ENCODE assay signal across 32 cellular contexts in genomic region chr2:240899468-240899865, GRCh38. TPM values are rescaled to one million over a fixed set of nuclear protein-coding genes. Genes with fewer than 3 reads are reported as not detected.
"Had no signal": no experiment of that assay in that cellular context is flagged by ENCODE, and none has a peak within 500 bp of the region (broad histone marks: within the 10 kb centered on the region; RNA-seq: fewer than 3 reads in every experiment).

No MANE protein-coding gene starts in this region.

- H3K36me3 ChIP-seq: ascending aorta, SJSA1 had no signal

- H3K27me3 ChIP-seq: ascending aorta, body of pancreas, SJSA1 had no signal

- H3K4me3 ChIP-seq: ascending aorta, body of pancreas, SJSA1 had no signal

- ATAC-seq: activated CD8-positive, alpha-beta memory T cell treated with anti-CD3 and anti-CD28 coated beads, Interleukin-2, amount 10 ng/mL, durations not matched to agents 7 days and 5 days; activated CD8-positive, alpha-beta T cell treated with anti-CD3 and anti-CD28 coated beads, Interleukin-2, amount 10 ng/mL, durations not matched to agents 7 days and 5 days; activated naive CD4-positive, alpha-beta T cell treated with anti-CD3 and anti-CD28 coated beads, Interleukin-2, amount 50 U/mL, for 72 hours; activated naive CD8-positive, alpha-beta T cell treated with anti-CD3 and anti-CD28 coated beads, Interleukin-2, amount 50 U/mL, for 24 hours; activated T-cell treated with anti-CD3 and anti-CD28 coated beads, Interleukin-2, amount 50 U/mL, for 4 hours; body of pancreas; Panc1; T-helper 17 cell; WTC11 had no signal

- DNase-seq: activated CD4-positive, alpha-beta T cell treated with anti-CD3 and anti-CD28 coated beads for 48 hours; activated CD4-positive, alpha-beta T cell treated with anti-CD3 and anti-CD28 coated beads, Interleukin-2, amount 50 U/mL, for 4 hours; activated CD4-positive, CD25-positive, alpha-beta regulatory T cell treated with anti-CD3 and anti-CD28 coated beads, Interleukin-2, amount 50 U/mL, for 72 hours; activated CD8-positive, alpha-beta memory T cell treated with anti-CD3 and anti-CD28 coated beads, Interleukin-2, amount 10 ng/mL, durations not matched to agents 7 days and 5 days; activated CD8-positive, alpha-beta T cell treated with anti-CD3 and anti-CD28 coated beads, Interleukin-2, amount 10 ng/mL, durations not matched to agents 7 days and 5 days; activated effector memory CD4-positive, alpha-beta T cell treated with anti-CD3 and anti-CD28 coated beads, Interleukin-2, amount 50 U/mL, for 16 hours; activated naive CD4-positive, alpha-beta T cell treated with Interleukin-2 at 50 U/mL for 16 hours; activated naive CD8-positive, alpha-beta T cell treated with anti-CD3 and anti-CD28 coated beads, Interleukin-2, amount 50 U/mL, for 24 hours; activated T-cell treated with anti-CD3 and anti-CD28 coated beads, Interleukin-2, amount 50 U/mL, for 4 hours; amniotic stem cell; body of pancreas; Kasumi-1; KBM-7; NCI-H1048; NCI-H146; NCI-H1930; NCI-H2171; NCI-H226; NCI-H510A; NCI-H526 treated with DMSO at 0.1 percent for 48 hours; NCI-H82; RPMI8226; SHP77; T-helper 17 cell; T-helper 9 cell had no signal

- H3K4me1 ChIP-seq: ascending aorta had no signal

- H3K9me3 ChIP-seq: ascending aorta, body of pancreas, SJSA1 had no signal

- H3K27ac ChIP-seq: ascending aorta, SJSA1 had no signal

RNA-seq across cellular contexts. Expression of gene MAB21L4, which starts 3.5 kb away (rescaled TPM):
- total RNA-seq: activated CD8-positive, alpha-beta memory T cell treated with anti-CD3 and anti-CD28 coated beads, Interleukin-2, amount 10 ng/mL, durations not matched to agents 7 days and 5 days; activated CD8-positive, alpha-beta T cell treated with anti-CD3 and anti-CD28 coated beads, Interleukin-2, amount 10 ng/mL, durations not matched to agents 7 days and 5 days; activated naive CD4-positive, alpha-beta T cell treated with anti-CD3 and anti-CD28 coated beads, Interleukin-2, amount 50 U/mL, for 72 hours; activated T-cell treated with anti-CD3 and anti-CD28 coated beads, Interleukin-2, amount 50 U/mL, for 4 hours; ascending aorta; OCI-LY7; T-helper 17 cell; WTC11 had no signal

RNA-seq across cellular contexts. Expression of gene CROCC2, which starts 6.7 kb away (rescaled TPM):
- total RNA-seq: activated CD8-positive, alpha-beta memory T cell treated with anti-CD3 and anti-CD28 coated beads, Interleukin-2, amount 10 ng/mL, durations not matched to agents 7 days and 5 days; activated CD8-positive, alpha-beta T cell treated with anti-CD3 and anti-CD28 coated beads, Interleukin-2, amount 10 ng/mL, durations not matched to agents 7 days and 5 days; activated naive CD4-positive, alpha-beta T cell treated with anti-CD3 and anti-CD28 coated beads, Interleukin-2, amount 50 U/mL, for 72 hours; activated T-cell treated with anti-CD3 and anti-CD28 coated beads, Interleukin-2, amount 50 U/mL, for 4 hours; bronchial epithelial cell; OCI-LY7; SJSA1; T-helper 17 cell; WTC11 had no signal

RNA-seq across cellular contexts. Expression of gene AGXT, which starts 30.8 kb away (rescaled TPM):
- total RNA-seq: activated CD8-positive, alpha-beta memory T cell treated with anti-CD3 and anti-CD28 coated beads, Interleukin-2, amount 10 ng/mL, durations not matched to agents 7 days and 5 days; activated CD8-positive, alpha-beta T cell treated with anti-CD3 and anti-CD28 coated beads, Interleukin-2, amount 10 ng/mL, durations not matched to agents 7 days and 5 days; activated naive CD4-positive, alpha-beta T cell treated with anti-CD3 and anti-CD28 coated beads, Interleukin-2, amount 50 U/mL, for 72 hours; ascending aorta; bronchial epithelial cell; OCI-LY7; T-helper 17 cell had no signal
